ENCODE assay signal across 19 cellular contexts in genomic region chr2:169007941-169008340, GRCh38. TPM values are rescaled to one million over a fixed set of nuclear protein-coding genes. Genes with fewer than 3 reads are reported as not detected.
"Had no signal": no experiment of that assay in that cellular context is flagged by ENCODE, and none has a peak within 500 bp of the region (broad histone marks: within the 10 kb centered on the region; RNA-seq: fewer than 3 reads in every experiment).

No MANE protein-coding gene starts in this region.

- H3K27ac ChIP-seq: adrenal gland, hepatocyte, parathyroid adenoma, tibial nerve, uterus had no signal

- FAIRE-seq: colon, endometrium, TTC549 had no signal

- H3K9ac ChIP-seq: parathyroid adenoma had no signal

- H3K4me3 ChIP-seq: adrenal gland, hepatocyte, lung, tibial nerve, uterus had no signal

- H3K4me2 ChIP-seq: hepatocyte had no signal

- H3K9me3 ChIP-seq: adrenal gland, uterus had no signal

- H2AFZ ChIP-seq: hepatocyte, parathyroid adenoma had no signal

- H3K36me3 ChIP-seq: adrenal gland, tibial nerve, uterus had no signal

- H3K27me3 ChIP-seq: adrenal gland, hepatocyte, tibial nerve, uterus had no signal

- H3K79me2 ChIP-seq: hepatocyte, parathyroid adenoma had no signal

- H3K4me1 ChIP-seq: adrenal gland, parathyroid adenoma, tibial nerve, uterus had no signal

- DNase-seq: activated B cell treated with CpG ODN at 0.5 μM for 24 hours; activated CD4-positive, alpha-beta T cell treated with anti-CD3 and anti-CD28 coated beads, Interleukin-2, amount 10 ng/mL, durations not matched to agents 24 days and 14 days; activated CD8-positive, alpha-beta memory T cell treated with anti-CD3 and anti-CD28 coated beads, Interleukin-2, amount 50 U/mL, for 4 hours; activated CD8-positive, alpha-beta T cell treated with anti-CD3 and anti-CD28 coated beads, Interleukin-2, amount 10 ng/mL, durations not matched to agents 7 days and 5 days; activated effector memory CD4-positive, alpha-beta T cell treated with anti-CD3 and anti-CD28 coated beads, Interleukin-2, amount 50 U/mL, for 16 hours; activated T-cell treated with anti-CD3 and anti-CD28 coated beads, Interleukin-2, amount 50 U/mL, for 48 hours; adrenal gland; islet precursor cell; uterus had no signal

- ATAC-seq: activated CD8-positive, alpha-beta T cell treated with anti-CD3 and anti-CD28 coated beads, Interleukin-2, amount 10 ng/mL, durations not matched to agents 7 days and 5 days; esophagus mucosa; stimulated activated memory B cell treated with anti-CD40 and anti-IgM and Interleukin-4, amounts not matched to agents 10 μg/mL and 1 μg/mL and 100 μg/mL, for 72 hours had no signal

RNA-seq across cellular contexts. Expression of gene ABCB11, which starts 23.2 kb away (rescaled TPM):
- total RNA-seq: activated B cell treated with CpG ODN at 0.5 μM for 24 hours; activated CD4-positive, alpha-beta T cell treated with anti-CD3 and anti-CD28 coated beads, Interleukin-2, amount 10 ng/mL, durations not matched to agents 24 days and 14 days; esophagus mucosa; renal cortical epithelial cell had no signal
